In genomic region chr10:100913470-100913865, GRCh38 we compare ENCODE assay signal across 8 cellular contexts. TPM values are rescaled to one million over a fixed set of nuclear protein-coding genes. Genes with fewer than 3 reads are reported as not detected.
A peak's percentile ranks its signal among the peaks of the same experiment; 100 is the strongest.
DNase-seq lines count a peak whose midpoint lies in the region; ATAC-seq and TF ChIP-seq lines count a peak whose summit lies in the region.

No MANE protein-coding gene starts in this region.

- H3K27me3 ChIP-seq in HUES64 (ENCODE audit: insufficient read depth, low read length), result no peaks in the 10 kb centered on the region
- H3K27me3 ChIP-seq in mucosa of stomach (ENCODE audit: control insufficient read depth, insufficient read depth, low read length), result no peaks in the 10 kb centered on the region

- 13% methylated on average over 10 of the region's 10 CpGs for WGBS in HUES64

- DNase-seq in AG04449 (ENCODE audit: low read depth, low spot score) (no peak), caudate nucleus (lab: John Stamatoyannopoulos, UW) (no peak), NCI-H1694 treated with DMSO at 0.1 percent for 48 hours (lab: John Stamatoyannopoulos, UW) (no peak), NCI-H226 (no peak), cerebellum (ENCODE audit: low spot score) (no peak)

- CTCF ChIA-PET in AG04449 (lab: Yijun Ruan, JAX), result interaction anchor here (0.6 to 1.5 kb wide), 3 partner anchors 10 to 21 kb away, joined by 3 to 4 read pairs (median 3); no protein-coding TSS in a partner anchor

- H3K4me1 ChIP-seq in HUES64 (ENCODE audit: insufficient read depth, low read length) (peaks cover 23% of the 10 kb centered on the region), mucosa of stomach (ENCODE audit: control insufficient read depth, insufficient read depth, low read length) (peaks cover 6% of the 10 kb centered on the region)

- H3K36me3 ChIP-seq in HUES64 (ENCODE audit: insufficient read depth, low read length) (peaks cover 29% of the 10 kb centered on the region), mucosa of stomach (ENCODE audit: control insufficient read depth, insufficient read depth, low read length) (no peaks in the 10 kb centered on the region)

- H3K9ac ChIP-seq in HUES64 (ENCODE audit: low read depth, low read length) (peak overlapping the region; percentile 49; the same call in 1 of the 2 replicates), mucosa of stomach (ENCODE audit: low read length) (peak overlapping the region; percentile 75)

- ATAC-seq in HG03095 (IDR thresholded peaks at IDR 0.05; ENCODE audit: unreplicated experiment), result no peak

- no peak for TF ChIP-seq CTCF in AG04449 (IDR thresholded peaks at IDR 0.05; ENCODE audit: insufficient read depth, low read length, missing control alignments)

- H3K27ac ChIP-seq in HUES64 (ENCODE audit: low read depth, low read length) (no peak overlapping the region), caudate nucleus (ENCODE audit: low read depth, low read length) (peak overlapping the region; percentile 97)

- no peaks in the 10 kb centered on the region for H3K9me3 ChIP-seq in HUES64 (ENCODE audit: insufficient read depth, low read depth, low read length)
- no peaks in the 10 kb centered on the region for H3K9me3 ChIP-seq in mucosa of stomach (ENCODE audit: control insufficient read depth, low read length)

- peak overlapping the region; percentile 97 for H3K4me3 ChIP-seq in AG04449 (ENCODE audit: low read depth, low read length)
- H3K4me3 ChIP-seq in HUES64 (ENCODE audit: low read length), result peak overlapping the region; percentile 91
- peak overlapping the region; percentile 90 for H3K4me3 ChIP-seq in mucosa of stomach (ENCODE audit: low read length)

- POLR2A ChIA-PET in AG04449 (lab: Yijun Ruan, JAX), result interaction anchor here (0.5 to 1.3 kb wide), 2 partner anchors 24 to 28 kb away, joined by 3 read pairs; no protein-coding TSS in a partner anchor

RNA-seq across cellular contexts. Expression of gene SLF2, which starts 0.7 kb away (rescaled TPM):
- polyA plus RNA-seq in HUES64 (2013, experiment 1 of 2), result 17.1 TPM
- polyA plus RNA-seq in HUES64 (2013, experiment 2 of 2), result 14.6 TPM
- 62.5 TPM for total RNA-seq in cerebellum

RNA-seq across cellular contexts. Expression of gene SEMA4G, which starts 55.8 kb away (rescaled TPM):
- polyA plus RNA-seq in HUES64 (2013, experiment 1 of 2), result 6.6 TPM
- 10.0 TPM for polyA plus RNA-seq in HUES64 (2013, experiment 2 of 2)
- total RNA-seq in cerebellum, result 11.0 TPM
